Comparison of ENCODE assay signal across 1 cellular context in genomic region chr2:121902616-121903015, GRCh38.
TF ChIP-seq lines count a peak whose summit lies in the region.

No MANE protein-coding gene starts in this region.

TF ChIP-seq in GM23338, 12 proteins besides CTCF, POLR2A, EP300 and RAD21 (continued from another document):
- TF ChIP-seq ZNF462 (CRISPR knock-in tag; IDR thresholded peaks at IDR 0.05) = no peak
